Comparison of ENCODE assay signal across 1 cellular context in the genomic region with DNA sequence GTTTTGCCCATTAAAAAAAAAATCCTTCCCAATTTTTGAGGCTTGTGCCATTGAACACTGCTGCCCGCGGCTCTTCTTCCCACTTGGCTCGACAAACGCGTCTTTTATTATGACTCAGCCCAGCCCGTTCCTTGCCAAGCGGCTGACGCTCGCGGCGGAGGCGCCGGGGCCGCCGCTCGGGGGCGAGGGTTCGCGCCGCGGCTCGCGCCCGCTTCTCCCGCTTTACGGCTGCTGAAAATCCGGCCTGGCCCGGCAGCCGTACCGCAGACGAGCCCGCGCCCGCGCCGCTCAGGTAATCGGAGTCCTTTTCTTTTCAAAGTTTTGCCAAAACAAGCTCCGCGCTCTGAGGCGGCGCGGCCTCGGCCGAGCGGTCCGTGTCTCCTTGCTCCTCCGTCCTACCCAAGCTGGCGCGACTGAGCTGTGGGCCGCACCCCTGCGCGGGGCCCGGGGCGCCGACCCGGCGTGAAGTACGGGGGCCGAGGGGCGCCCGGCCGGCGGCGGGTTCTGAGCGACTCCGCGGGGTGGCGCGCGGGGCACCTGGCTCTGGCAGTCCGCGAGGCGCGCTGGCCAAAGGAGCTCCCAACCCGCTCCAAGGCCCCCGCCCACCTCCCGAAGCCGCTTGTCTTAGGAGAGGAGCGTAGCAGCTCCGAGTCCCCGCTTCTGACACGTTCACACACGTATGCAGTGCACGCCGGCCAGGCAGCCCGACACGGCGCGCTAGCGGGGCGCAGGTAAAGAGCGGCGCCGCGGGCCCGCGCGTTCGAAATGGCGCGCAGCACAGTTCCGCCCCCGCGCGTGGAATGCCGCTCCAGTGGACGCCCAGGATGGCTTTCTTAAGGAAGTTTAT.
A peak's percentile ranks its signal among the peaks of the same experiment; 100 is the strongest.
TF ChIP-seq lines count a peak whose summit lies in the region.

No MANE protein-coding gene starts in this region.

TF ChIP-seq in HepG2, 621 proteins besides CTCF, POLR2A, EP300 and RAD21 (continued from another document and continues in another):
- TF ChIP-seq BCLAF1 (IDR thresholded peaks at IDR 0.05) (no peak), TOPORS (CRISPR knock-in tag; IDR thresholded peaks at IDR 0.05) (peak; percentile 88; the same call in 1 of the 2 replicates), TAF1 (CRISPR knock-in tag; IDR thresholded peaks at IDR 0.05) (peak; percentile 25; the same call in 1 of the 2 replicates), ATM (IDR thresholded peaks at IDR 0.05; ENCODE audit: borderline replicate concordance) (no peak), ZFP90 (CRISPR knock-in tag; IDR thresholded peaks at IDR 0.05; ENCODE audit: borderline replicate concordance) (peak; percentile 52; the same call in 1 of the 2 replicates), PCBP2 (optimal IDR thresholded peaks at IDR 0.05; ENCODE audit: low read depth, low read length, poor library complexity, severe bottlenecking) (no peak), ZNF83 (CRISPR knock-in tag; IDR thresholded peaks at IDR 0.05; ENCODE audit: borderline replicate concordance) (no peak), KLF9 (CRISPR knock-in tag; IDR thresholded peaks at IDR 0.05; ENCODE audit: low read depth) (no peak), GMEB2 (CRISPR knock-in tag; IDR thresholded peaks at IDR 0.05; ENCODE audit: low read depth) (no peak), RFXANK (CRISPR knock-in tag; IDR thresholded peaks at IDR 0.05) (no peak), FOXJ3 (CRISPR knock-in tag; IDR thresholded peaks at IDR 0.05; ENCODE audit: borderline replicate concordance) (no peak), ZZZ3 (CRISPR knock-in tag; IDR thresholded peaks at IDR 0.05; ENCODE audit: borderline replicate concordance) (no peak), ATF7-NPFF (CRISPR knock-in tag; IDR thresholded peaks at IDR 0.05; ENCODE audit: low read depth) (peak; percentile 48; the same call in 1 of the 2 replicates), CENPT (CRISPR knock-in tag; IDR thresholded peaks at IDR 0.05; ENCODE audit: low read depth) (no peak), GMEB1 (CRISPR knock-in tag; IDR thresholded peaks at IDR 0.05; ENCODE audit: borderline replicate concordance) (peak; percentile 57; the same call in 1 of the 2 replicates), TCF7 (IDR thresholded peaks at IDR 0.05; ENCODE audit: low read depth) (no peak), NFAT5 (CRISPR knock-in tag; IDR thresholded peaks at IDR 0.05) (peak; percentile 74), GLI4 (CRISPR knock-in tag; IDR thresholded peaks at IDR 0.05; ENCODE audit: borderline replicate concordance) (no peak), NONO (IDR thresholded peaks at IDR 0.05) (no peak), NONO (CRISPR knock-in tag; conservative IDR thresholded peaks at IDR 0.05) (peak; percentile 53; the same call in 1 of the 2 replicates), ZSCAN12 (CRISPR knock-in tag; IDR thresholded peaks at IDR 0.05) (no peak), PAX8 (CRISPR knock-in tag; IDR thresholded peaks at IDR 0.05; ENCODE audit: borderline replicate concordance) (no peak), ZNF276 (CRISPR knock-in tag; IDR thresholded peaks at IDR 0.05; ENCODE audit: low read depth) (0 out of 2 replicates have a peak, but pooled peaks have one; percentile 29), ZNF597 (CRISPR knock-in tag; IDR thresholded peaks at IDR 0.05) (no peak)
- TF ChIP-seq, protein P1, sequence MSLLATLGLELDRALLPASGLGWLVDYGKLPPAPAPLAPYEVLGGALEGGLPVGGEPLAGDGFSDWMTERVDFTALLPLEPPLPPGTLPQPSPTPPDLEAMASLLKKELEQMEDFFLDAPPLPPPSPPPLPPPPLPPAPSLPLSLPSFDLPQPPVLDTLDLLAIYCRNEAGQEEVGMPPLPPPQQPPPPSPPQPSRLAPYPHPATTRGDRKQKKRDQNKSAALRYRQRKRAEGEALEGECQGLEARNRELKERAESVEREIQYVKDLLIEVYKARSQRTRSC (CRISPR knock-in tag; IDR thresholded peaks at IDR 0.05; ENCODE audit: low read depth), result no peak
- TF ChIP-seq, protein P2, sequence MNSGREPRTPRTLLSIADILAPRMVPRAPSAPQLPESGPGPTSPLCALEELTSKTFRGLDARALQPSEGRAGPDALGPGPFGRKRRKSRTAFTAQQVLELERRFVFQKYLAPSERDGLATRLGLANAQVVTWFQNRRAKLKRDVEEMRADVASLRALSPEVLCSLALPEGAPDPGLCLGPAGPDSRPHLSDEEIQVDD (CRISPR knock-in tag; IDR thresholded peaks at IDR 0.05; ENCODE audit: borderline replicate concordance), result peak; percentile 21; the same call in 1 of the 2 replicates
- TF ChIP-seq, protein P3, sequence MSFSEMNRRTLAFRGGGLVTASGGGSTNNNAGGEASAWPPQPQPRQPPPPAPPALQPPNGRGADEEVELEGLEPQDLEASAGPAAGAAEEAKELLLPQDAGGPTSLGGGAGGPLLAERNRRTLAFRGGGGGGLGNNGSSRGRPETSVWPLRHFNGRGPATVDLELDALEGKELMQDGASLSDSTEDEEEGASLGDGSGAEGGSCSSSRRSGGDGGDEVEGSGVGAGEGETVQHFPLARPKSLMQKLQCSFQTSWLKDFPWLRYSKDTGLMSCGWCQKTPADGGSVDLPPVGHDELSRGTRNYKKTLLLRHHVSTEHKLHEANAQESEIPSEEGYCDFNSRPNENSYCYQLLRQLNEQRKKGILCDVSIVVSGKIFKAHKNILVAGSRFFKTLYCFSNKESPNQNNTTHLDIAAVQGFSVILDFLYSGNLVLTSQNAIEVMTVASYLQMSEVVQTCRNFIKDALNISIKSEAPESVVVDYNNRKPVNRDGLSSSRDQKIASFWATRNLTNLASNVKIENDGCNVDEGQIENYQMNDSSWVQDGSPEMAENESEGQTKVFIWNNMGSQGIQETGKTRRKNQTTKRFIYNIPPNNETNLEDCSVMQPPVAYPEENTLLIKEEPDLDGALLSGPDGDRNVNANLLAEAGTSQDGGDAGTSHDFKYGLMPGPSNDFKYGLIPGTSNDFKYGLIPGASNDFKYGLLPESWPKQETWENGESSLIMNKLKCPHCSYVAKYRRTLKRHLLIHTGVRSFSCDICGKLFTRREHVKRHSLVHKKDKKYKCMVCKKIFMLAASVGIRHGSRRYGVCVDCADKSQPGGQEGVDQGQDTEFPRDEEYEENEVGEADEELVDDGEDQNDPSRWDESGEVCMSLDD (CRISPR knock-in tag; IDR thresholded peaks at IDR 0.05; ENCODE audit: borderline replicate concordance), result peak; percentile 56; the same call in 1 of the 2 replicates
